8 cellular contexts compared by ENCODE assay signal in genomic region chr14:93033983-93034670, GRCh38.
DNase-seq lines count a peak whose midpoint lies in the region; ATAC-seq and TF ChIP-seq lines count a peak whose summit lies in the region.

No MANE protein-coding gene starts in this region.

- no peaks in the 10 kb centered on the region for H3K9me3 Mint-ChIP-seq in activated T-helper 1 cell treated with anti-CD3 and anti-CD28 coated beads, Interleukin-12 subunit alpha, Interleukin-12 subunit beta, Interleukin-2, Interleukin-4 antibody, amounts not matched to agents 30 ng/mL and 10 ng/mL and 1 ng/mL, durations not matched to agents 14 hours and 24 hours and 36 hours

- H3K36me3 Mint-ChIP-seq in activated T-helper 1 cell treated with anti-CD3 and anti-CD28 coated beads, Interleukin-12 subunit alpha, Interleukin-12 subunit beta, Interleukin-2, Interleukin-4 antibody, amounts not matched to agents 30 ng/mL and 10 ng/mL and 1 ng/mL, durations not matched to agents 14 hours and 24 hours and 36 hours (ENCODE audit: low read depth) = no peaks in the 10 kb centered on the region

- ATAC-seq in GM19438 (IDR thresholded peaks at IDR 0.05; ENCODE audit: low read depth, unreplicated experiment) = peak; percentile 69
- ATAC-seq in left ventricle myocardium superior = peak; percentile 35

- intact Hi-C loops in activated T-helper 1 cell treated with anti-CD3 and anti-CD28 coated beads, Interleukin-12 subunit alpha, Interleukin-12 subunit beta, Interleukin-2, Interleukin-4 antibody, amounts not matched to agents 30 ng/mL and 10 ng/mL and 1 ng/mL, durations not matched to agents 14 hours and 24 hours and 36 hours (cut with micrococcal nuclease) = loop anchor here (5.0 kb wide), 1 partner anchor 98 kb away; no protein-coding TSS in a partner anchor
- intact Hi-C loops in left ventricle myocardium superior (cut with micrococcal nuclease) = no loop called here

- TF ChIP-seq CTCF in AG09319 (IDR thresholded peaks at IDR 0.05; ENCODE audit: low read depth, low read length) (peak; percentile 36), LNCAP (IDR thresholded peaks at IDR 0.05) (peak; percentile 41; the same call in 1 of the 2 replicates)

- peaks cover 16% of the 10 kb centered on the region for H3K4me1 Mint-ChIP-seq in activated T-helper 1 cell treated with anti-CD3 and anti-CD28 coated beads, Interleukin-12 subunit alpha, Interleukin-12 subunit beta, Interleukin-2, Interleukin-4 antibody, amounts not matched to agents 30 ng/mL and 10 ng/mL and 1 ng/mL, durations not matched to agents 14 hours and 24 hours and 36 hours (ENCODE audit: low read depth)

- DNase-seq in AG09319 (ENCODE audit: extremely low read depth, low read depth) = no peak
- DNase-seq in activated T-helper 1 cell treated with anti-CD3 and anti-CD28 coated beads, Interleukin-12 subunit alpha, Interleukin-12 subunit beta, Interleukin-2, Interleukin-4 antibody, amounts not matched to agents 30 ng/mL and 10 ng/mL and 1 ng/mL, durations not matched to agents 14 hours and 24 hours and 36 hours (ENCODE audit: low spot score) = peak; percentile 12
- no peak for DNase-seq in left ventricle myocardium superior
- peak; percentile 29 for DNase-seq in stimulated activated CD8-positive, alpha-beta memory T cell treated with anti-CD3 and anti-CD28 coated beads, Interleukin-2, amount 100 ng/mL, for 1 hour (ENCODE audit: low read depth in 2 of 2)
- no peak for DNase-seq in GF-D8 (lab: John Stamatoyannopoulos, UW)
- DNase-seq in cerebellar cortex (ENCODE audit: low spot score) = no peak

- no peak overlapping the region for H3K4me3 Mint-ChIP-seq in activated T-helper 1 cell treated with anti-CD3 and anti-CD28 coated beads, Interleukin-12 subunit alpha, Interleukin-12 subunit beta, Interleukin-2, Interleukin-4 antibody, amounts not matched to agents 30 ng/mL and 10 ng/mL and 1 ng/mL, durations not matched to agents 14 hours and 24 hours and 36 hours

- no peaks in the 10 kb centered on the region for H3K27me3 Mint-ChIP-seq in activated T-helper 1 cell treated with anti-CD3 and anti-CD28 coated beads, Interleukin-12 subunit alpha, Interleukin-12 subunit beta, Interleukin-2, Interleukin-4 antibody, amounts not matched to agents 30 ng/mL and 10 ng/mL and 1 ng/mL, durations not matched to agents 14 hours and 24 hours and 36 hours (ENCODE audit: insufficient read depth)

- peak overlapping the region; percentile 58 for H3K27ac Mint-ChIP-seq in activated T-helper 1 cell treated with anti-CD3 and anti-CD28 coated beads, Interleukin-12 subunit alpha, Interleukin-12 subunit beta, Interleukin-2, Interleukin-4 antibody, amounts not matched to agents 30 ng/mL and 10 ng/mL and 1 ng/mL, durations not matched to agents 14 hours and 24 hours and 36 hours

Comparison
In these comparisons a context has a peak if more than half of its experiments do, and no peak if none do; other contexts are left out.
1. DNase-seq: peak in activated T-helper 1 cell treated with anti-CD3 and anti-CD28 coated beads, Interleukin-12 subunit alpha, Interleukin-12 subunit beta, Interleukin-2, Interleukin-4 antibody, amounts not matched to agents 30 ng/mL and 10 ng/mL and 1 ng/mL, durations not matched to agents 14 hours and 24 hours and 36 hours (single experiment) and stimulated activated CD8-positive, alpha-beta memory T cell treated with anti-CD3 and anti-CD28 coated beads, Interleukin-2, amount 100 ng/mL, for 1 hour (2 of 2); none in AG09319 (single experiment), left ventricle myocardium superior (single experiment), GF-D8 (single experiment) and cerebellar cortex (single experiment).